In the genomic region with DNA sequence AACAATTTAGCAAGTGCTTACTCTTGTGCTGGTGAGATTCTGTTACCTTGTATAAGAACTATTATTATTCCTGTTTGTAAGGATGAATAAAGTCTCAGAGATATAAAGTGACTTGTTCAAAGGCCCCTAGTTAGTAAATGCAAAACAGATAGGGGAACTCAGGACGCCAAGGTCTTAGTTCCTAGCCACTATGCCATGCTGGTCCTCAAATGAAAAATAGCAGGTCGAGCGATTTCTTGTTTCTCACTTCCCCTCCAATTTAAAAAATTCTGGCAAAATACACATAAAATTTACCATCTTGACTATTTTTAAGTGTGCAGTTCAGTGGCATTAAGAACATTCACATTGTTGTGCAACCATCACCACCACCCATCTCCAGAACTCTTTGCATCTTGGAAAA, we compare ENCODE assay signal across 9 cellular contexts. TPM values are rescaled to one million over a fixed set of nuclear protein-coding genes. Genes with fewer than 3 reads are reported as not detected.
DNase-seq lines count a peak whose midpoint lies in the region; ATAC-seq and TF ChIP-seq lines count a peak whose summit lies in the region.
"Had no signal": no experiment of that assay in that cellular context is flagged by ENCODE, and none has a peak within 500 bp of the region (broad histone marks: within the 10 kb centered on the region; RNA-seq: fewer than 3 reads in every experiment).

No MANE protein-coding gene starts in this region.

- 0 out of 2 replicates have a peak, but pooled peaks cover 4% of the 10 kb centered on the region for H3K4me1 ChIP-seq in MM.1S (ENCODE audit: low read length)

- H3K9me3 Mint-ChIP-seq in CD14-positive monocyte (peaks cover 0 to 4% (median 0%) of the 10 kb centered on the region in 7 donors), nephron progenitor cell (no peaks in the 10 kb centered on the region)
- no peaks in the 10 kb centered on the region for H3K9me3 Mint-ChIP-seq in central memory CD8-positive, alpha-beta T cell

- no peaks in the 10 kb centered on the region for H3K36me3 ChIP-seq in MM.1S (replicated peaks; ENCODE audit: insufficient read depth, low read length)

- no peak for ATAC-seq in central memory CD8-positive, alpha-beta T cell (replicated peaks; ENCODE audit: extremely low read depth, poor library complexity, severe bottlenecking)
- ATAC-seq in HG03571 (IDR thresholded peaks at IDR 0.05; ENCODE audit: unreplicated experiment): no peak

- H3K9me3 ChIP-seq in MM.1S (replicated peaks; ENCODE audit: insufficient read depth, low read length): no peaks in the 10 kb centered on the region

- H3K27me3 Mint-ChIP-seq in CD14-positive monocyte (ENCODE audit: low read depth in 3 of 3) (no peaks in the 10 kb centered on the region), nephron progenitor cell (ENCODE audit: low read depth, poor library complexity) (no peaks in the 10 kb centered on the region)
- no peaks in the 10 kb centered on the region for H3K27me3 Mint-ChIP-seq in central memory CD8-positive, alpha-beta T cell

- H3K36me3 Mint-ChIP-seq in CD14-positive monocyte: peaks cover 2 to 7% of the 10 kb centered on the region in 2 donors
- H3K36me3 Mint-ChIP-seq in central memory CD8-positive, alpha-beta T cell (ENCODE audit: insufficient read depth): peaks cover 21% of the 10 kb centered on the region
- peaks cover 12% of the 10 kb centered on the region for H3K36me3 Mint-ChIP-seq in nephron progenitor cell (ENCODE audit: low read depth)

- H3K79me2 ChIP-seq in MM.1S (ENCODE audit: low read length): peaks cover 49% of the 10 kb centered on the region

- no peaks in the 10 kb centered on the region for H4K20me1 ChIP-seq in MM.1S (ENCODE audit: insufficient read depth, low read length)

- H3K4me3 ChIP-seq in MM.1S (ENCODE audit: low read length): peak overlapping the region; percentile 100

- no peaks in the 10 kb centered on the region for H3F3A ChIP-seq in MM.1S (ENCODE audit: insufficient read depth, low read length)

- intact Hi-C loops in CD14-positive monocyte (cut with micrococcal nuclease): loop anchor here in 1 of 2 donors (5.0 kb wide), 1 partner anchor 33 kb away; a partner anchor contains a TSS

- H3K4me2 ChIP-seq in MM.1S (ENCODE audit: low read depth, low read length): peak overlapping the region; percentile 94

- H3K4me3 Mint-ChIP-seq in CD14-positive monocyte: peak overlapping the region in 1 of 2 donors; percentile 87
- peak overlapping the region; percentile 97 for H3K4me3 Mint-ChIP-seq in central memory CD8-positive, alpha-beta T cell
- peak overlapping the region; percentile 95 for H3K4me3 Mint-ChIP-seq in nephron progenitor cell

- H3K27ac ChIP-seq in MM.1S (ENCODE audit: low read length): no peak overlapping the region

- no peaks in the 10 kb centered on the region for H3K27me3 ChIP-seq in MM.1S (replicated peaks; ENCODE audit: insufficient read depth, low read length)

- no peaks in the 10 kb centered on the region for H3K9me2 ChIP-seq in MM.1S (replicated peaks; ENCODE audit: insufficient read depth, low read length)

- DNase-seq in CD14-positive monocyte (ENCODE audit: low spot score): no peak
- no peak for DNase-seq in MM.1S
- no peak for DNase-seq in central memory CD8-positive, alpha-beta T cell (ENCODE audit: low spot score in 2 of 2)
- DNase-seq in nephron progenitor cell: no peak
- no peak for DNase-seq in NCI-H510A (lab: John Stamatoyannopoulos, UW)
- no peak for DNase-seq in GM03348 (ENCODE audit: low spot score)
- no peak for DNase-seq in iPS-NIHi7 (ENCODE audit: extremely low spot score)
- DNase-seq: midbrain had no signal

- H2AFZ ChIP-seq in MM.1S (ENCODE audit: low read length): no peak overlapping the region

- H3K9ac ChIP-seq in MM.1S (ENCODE audit: low read length): peak overlapping the region; percentile 83; the same call in 1 of the 2 replicates

- H3K27ac Mint-ChIP-seq in CD14-positive monocyte: peak overlapping the region; percentile 62 to 98 (median 85)
- H3K27ac Mint-ChIP-seq in central memory CD8-positive, alpha-beta T cell (ENCODE audit: low read depth): no peak overlapping the region
- no peak overlapping the region for H3K27ac Mint-ChIP-seq in nephron progenitor cell

- TF ChIP-seq CTCF in CD14-positive monocyte (IDR thresholded peaks at IDR 0.05): no peak
- no peak for TF ChIP-seq CTCF in MM.1S (IDR thresholded peaks at IDR 0.05; ENCODE audit: low read length)
- TF ChIP-seq CTCF in nephron progenitor cell (IDR thresholded peaks at IDR 0.05): no peak

- peaks cover 28% of the 10 kb centered on the region for H3K4me1 Mint-ChIP-seq in CD14-positive monocyte
- H3K4me1 Mint-ChIP-seq in central memory CD8-positive, alpha-beta T cell: peaks cover 13% of the 10 kb centered on the region
- H3K4me1 Mint-ChIP-seq in nephron progenitor cell: peaks cover 33% of the 10 kb centered on the region

RNA-seq across cellular contexts. Expression of a gene that starts 1.1 kb away (rescaled TPM):
- 10 to 100 TPM; 76.7 to 79.6 TPM for polyA plus RNA-seq in CD14-positive monocyte

RNA-seq across cellular contexts. Expression of a gene that starts 12.3 kb away (rescaled TPM):
- polyA plus RNA-seq in CD14-positive monocyte: 10 to 100 TPM; 59.3 to 70.9 TPM

RNA-seq across cellular contexts. Expression of a gene that starts 34.6 kb away (rescaled TPM):
- 1 to 10 TPM; 4.8 to 6.2 TPM for polyA plus RNA-seq in CD14-positive monocyte

RNA-seq across cellular contexts. Expression of a gene that starts 41.4 kb away (rescaled TPM):
- polyA plus RNA-seq in CD14-positive monocyte: 100 to 1,000 TPM; 204 to 313 TPM

RNA-seq across cellular contexts. Expression of a gene that starts 52.4 kb away (rescaled TPM):
- 1 to 10 TPM in 1 of 2 donors, under 1 TPM in 1; 0.62 to 3.4 TPM for polyA plus RNA-seq in CD14-positive monocyte

Comparison
In these comparisons a context has a peak if more than half of its experiments do, and no peak if none do; other contexts are left out.
1. H3K27ac Mint-ChIP-seq: peak in CD14-positive monocyte (7 of 7); none in central memory CD8-positive, alpha-beta T cell (single experiment) and nephron progenitor cell (single experiment).